23 cellular contexts compared by ENCODE assay signal in the genomic region with DNA sequence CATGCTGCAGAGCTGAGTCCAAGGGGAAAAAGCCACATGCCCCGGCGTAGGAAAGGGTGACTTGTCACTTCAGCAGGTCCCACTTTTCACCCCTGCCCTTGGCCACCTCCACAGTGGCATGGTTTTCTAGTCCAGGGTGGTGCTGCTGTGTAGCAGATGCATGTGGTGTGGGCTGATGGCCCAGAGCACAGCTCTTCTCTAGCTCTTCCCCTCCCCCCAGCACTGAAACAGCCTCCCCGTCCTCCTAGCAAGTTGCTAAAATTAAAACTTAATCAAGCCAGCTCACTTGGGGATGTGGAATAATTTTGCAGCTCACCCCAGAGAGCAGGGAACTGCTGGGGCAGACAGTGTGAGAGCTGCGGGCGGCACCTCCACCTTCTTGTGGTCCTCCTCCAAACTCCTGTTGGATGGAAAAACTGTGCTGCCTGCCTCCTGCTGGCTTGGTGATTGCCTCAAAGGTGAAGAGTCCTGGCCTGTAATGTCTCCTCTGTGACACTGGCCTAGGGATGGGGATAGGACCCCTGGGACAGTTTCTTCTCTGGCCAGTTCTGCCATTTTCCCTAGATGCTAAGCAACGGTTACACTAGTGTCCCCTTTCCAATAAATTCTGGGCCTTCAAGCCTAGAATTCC.
DNase-seq lines count a peak whose midpoint lies in the region; ATAC-seq, FAIRE-seq and TF ChIP-seq lines count a peak whose summit lies in the region.
"Had no signal": no experiment of that assay in that cellular context is flagged by ENCODE, and none has a peak within 500 bp of the region (broad histone marks: within the 10 kb centered on the region; RNA-seq: fewer than 3 reads in every experiment).

No MANE protein-coding gene starts in this region.

- no peak for TF ChIP-seq EP300 in K562 (IDR thresholded peaks at IDR 0.05; ENCODE audit: low read length)

- H3K27me3 ChIP-seq in K562 (ENCODE audit: control insufficient read depth in 2 of 2, insufficient read depth in 2 of 2, low read length in 2 of 2): peaks cover 53 to 57% of the 10 kb centered on the region in 2 experiments
- peaks cover 18 to 24% of the 10 kb centered on the region in 2 experiments for H3K27me3 ChIP-seq in endothelial cell of umbilical vein (ENCODE audit: control insufficient read depth in 2 of 2, insufficient read depth in 2 of 2, low read length in 2 of 2)
- no peaks in the 10 kb centered on the region for H3K27me3 ChIP-seq in right cardiac atrium (ENCODE audit: control insufficient read depth, insufficient read depth)
- H3K27me3 ChIP-seq in PC-3 (ENCODE audit: low read length): 0 out of 2 replicates have a peak, but pooled peaks cover 3% of the 10 kb centered on the region

- H3K36me3 ChIP-seq in K562 (ENCODE audit: control insufficient read depth, insufficient read depth, low read length) (no peaks in the 10 kb centered on the region), endothelial cell of umbilical vein (ENCODE audit: control insufficient read depth in 2 of 2, extremely low read depth in 1 of 2, insufficient read depth in 2 of 2, low read length in 2 of 2) (no peaks in the 10 kb centered on the region), PC-3 (ENCODE audit: low read depth, low read length) (no peaks in the 10 kb centered on the region)
- H3K36me3 ChIP-seq: BE2C had no signal

- no peak for TF ChIP-seq POLR2A in K562 (conservative IDR thresholded peaks at IDR 0.05)
- no peak for TF ChIP-seq POLR2A in endothelial cell of umbilical vein (IDR thresholded peaks at IDR 0.05; ENCODE audit: low read depth, low read length)

- WGBS in K562 (ENCODE audit: insufficient coverage, low coverage, missing lambda C conversion rate): 5% methylated on average over 6 of the region's 6 CpGs
- 74% methylated on average over 6 of the region's 6 CpGs for WGBS in right cardiac atrium

- H3K9me1 ChIP-seq in K562 (ENCODE audit: control insufficient read depth, insufficient read depth, low read length) (no peaks in the 10 kb centered on the region), endothelial cell of umbilical vein (replicated peaks; ENCODE audit: control insufficient read depth, extremely low read depth, insufficient read depth, low read length) (no peaks in the 10 kb centered on the region)

- peaks cover 3% of the 10 kb centered on the region for H3K9me3 ChIP-seq in K562 (replicated peaks; ENCODE audit: control insufficient read depth, insufficient read depth, low read depth, low read length)
- no peaks in the 10 kb centered on the region for H3K9me3 ChIP-seq in endothelial cell of umbilical vein (replicated peaks; ENCODE audit: control insufficient read depth, insufficient read depth, low read length)
- no peaks in the 10 kb centered on the region for H3K9me3 ChIP-seq in right cardiac atrium (ENCODE audit: control insufficient read depth, low read length)
- no peaks in the 10 kb centered on the region for H3K9me3 ChIP-seq in PC-3 (ENCODE audit: low read length)
- H3K9me3 ChIP-seq: BE2C, SK-N-SH had no signal

- TF ChIP-seq RAD21 in K562 (CRISPR knock-in tag; conservative IDR thresholded peaks at IDR 0.05 in 1 of 2, IDR thresholded peaks at IDR 0.05 in 1 of 2): no peak

- no peak overlapping the region for H3K4me3 ChIP-seq in K562
- no peak overlapping the region for H3K4me3 ChIP-seq in endothelial cell of umbilical vein (replicated peaks in 1 of 3; ENCODE audit: insufficient read depth in 1 of 3, low read depth in 1 of 3, low read length in 3 of 3)
- no peak overlapping the region for H3K4me3 ChIP-seq in right cardiac atrium (ENCODE audit: low read length)
- no peak overlapping the region for H3K4me3 ChIP-seq in PC-3 (ENCODE audit: low read length)

- H3K9ac ChIP-seq in K562 (ENCODE audit: insufficient read depth in 1 of 2, low read depth in 2 of 2, low read length in 2 of 2) (no peak overlapping the region), endothelial cell of umbilical vein (replicated peaks; ENCODE audit: extremely low read depth, insufficient read depth, low read length) (no peak overlapping the region), PC-3 (ENCODE audit: low read length) (no peak overlapping the region)
- H3K9ac ChIP-seq: SK-N-SH had no signal

- intact Hi-C loops in K562 (cut with micrococcal nuclease): no loop called here
- intact Hi-C loops in endothelial cell of umbilical vein (cut with micrococcal nuclease): no loop called here
- intact Hi-C loops in right cardiac atrium (cut with DNase I): no loop called here
- intact Hi-C loops in PC-3 (cut with micrococcal nuclease): no loop called here
- intact Hi-C loops in sciatic nerve (cut with DNase I): no loop called here

- no peaks in the 10 kb centered on the region for H3F3A ChIP-seq in PC-3 (ENCODE audit: low read length, unreplicated experiment)

- H4K20me1 ChIP-seq in K562 (replicated peaks; ENCODE audit: control insufficient read depth, insufficient read depth, low read length) (no peaks in the 10 kb centered on the region), endothelial cell of umbilical vein (replicated peaks; ENCODE audit: control insufficient read depth, extremely low read depth, insufficient read depth, low read length) (peaks cover 2% of the 10 kb centered on the region), PC-3 (ENCODE audit: low read length) (no peaks in the 10 kb centered on the region)

- H3K27ac ChIP-seq in K562 (ENCODE audit: extremely low read depth, low read depth, low read length) (no peak overlapping the region), endothelial cell of umbilical vein (ENCODE audit: insufficient read depth, low read depth, low read length) (no peak overlapping the region), right cardiac atrium (ENCODE audit: low read length) (no peak overlapping the region), temporal lobe (ENCODE audit: low read depth, low read length) (peak overlapping the region; percentile 64), PC-3 (ENCODE audit: low read length) (no peak overlapping the region)
- H3K27ac ChIP-seq: HL-60, RWPE1 had no signal

- POLR2A ChIA-PET in K562 (lab: Yijun Ruan, JAX) (interaction anchor here (0.6 to 1.6 kb wide), 6 partner anchors 10 to 62 kb away, joined by 3 to 8 read pairs (median 3); no protein-coding TSS in a partner anchor), endothelial cell of umbilical vein (lab: Charles Lee) (no interaction called here), PC-3 (lab: Charles Lee; ENCODE audit: unreplicated experiment) (no interaction called here)

- H3K4me1 ChIP-seq in K562 (replicated peaks in 1 of 2; ENCODE audit: control insufficient read depth in 2 of 2, insufficient read depth in 2 of 2, low read length in 2 of 2) (no peaks in the 10 kb centered on the region), endothelial cell of umbilical vein (ENCODE audit: control insufficient read depth, extremely low read depth, insufficient read depth, low read length) (no peaks in the 10 kb centered on the region), right cardiac atrium (ENCODE audit: control insufficient read depth, insufficient read depth, low read length) (no peaks in the 10 kb centered on the region), PC-3 (ENCODE audit: insufficient read depth, low read length) (no peaks in the 10 kb centered on the region; the same call in 1 of the 2 replicates)
- H3K4me1 ChIP-seq: BE2C had no signal

- TF ChIP-seq CTCF in K562 (IDR thresholded peaks at IDR 0.05 in 2 of 3, conservative IDR thresholded peaks at IDR 0.05 in 1 of 3; ENCODE audit: insufficient read depth in 2 of 3, low read depth in 1 of 3, low read length in 3 of 3) (no peak), endothelial cell of umbilical vein (IDR thresholded peaks at IDR 0.05; ENCODE audit: extremely low read depth in 1 of 2, insufficient read depth in 1 of 2, low read depth in 1 of 2, low read length in 2 of 2) (no peak), PC-3 (conservative IDR thresholded peaks at IDR 0.05; ENCODE audit: low read depth, low read length) (no peak)

- H3K9me2 ChIP-seq in PC-3 (replicated peaks; ENCODE audit: low read length): no peaks in the 10 kb centered on the region
- H3K9me2 ChIP-seq: SK-N-SH had no signal

- H2AFZ ChIP-seq in K562 (ENCODE audit: low read depth, low read length) (no peak overlapping the region), endothelial cell of umbilical vein (ENCODE audit: low read depth, low read length) (no peak overlapping the region), PC-3 (ENCODE audit: low read length) (no peak overlapping the region)

- FAIRE-seq in K562 (lab: Jason Lieb, UNC) (no peak), endothelial cell of umbilical vein (lab: Jason Lieb, UNC) (no peak)
- FAIRE-seq: GM12891 had no signal

- no peaks in the 10 kb centered on the region for H3K79me2 ChIP-seq in K562 (ENCODE audit: control insufficient read depth, insufficient read depth, low read length)
- no peaks in the 10 kb centered on the region for H3K79me2 ChIP-seq in endothelial cell of umbilical vein (ENCODE audit: control insufficient read depth, insufficient read depth, low read length)
- H3K79me2 ChIP-seq in PC-3 (ENCODE audit: low read length): no peaks in the 10 kb centered on the region

- CTCF ChIA-PET in K562 (lab: Yijun Ruan, JAX; ENCODE audit: low intra/inter-chr PET ratio) (no interaction called here), endothelial cell of umbilical vein (lab: Charles Lee) (interaction anchor here (0.6 to 2.5 kb wide), 7 partner anchors 11 to 156 kb away, joined by 3 to 25 read pairs (median 5); no protein-coding TSS in a partner anchor), PC-3 (lab: Charles Lee) (interaction anchor here (0.6 kb wide), 1 partner anchor 73 kb away, joined by 3 read pairs; no protein-coding TSS in a partner anchor)

- DNase-seq in K562 (ENCODE audit: extremely low read depth in 1 of 4, low spot score in 3 of 4) (no peak), endothelial cell of umbilical vein (ENCODE audit: low read depth, low spot score) (no peak), right cardiac atrium (peak in 1 of 3 donors; percentile 44), NOMO-1 (lab: John Stamatoyannopoulos, UW; ENCODE audit: unreplicated experiment in 2 of 2) (no peak), PC-3 (no peak), sciatic nerve (ENCODE audit: low spot score) (no peak)
- DNase-seq: BE2C, Calu3, DMS79 treated with DMSO at 0.1 percent for 48 hours, GF-D8, MV-4-11, NCI-H1105, NCI-H2029 treated with DMSO at 0.1 percent for 48 hours, NCI-H2227 treated with DMSO at 0.1 percent for 48 hours, NCI-H526 treated with DMSO at 0.1 percent for 48 hours, SK-N-SH, SW 1271 had no signal

- ATAC-seq in K562 (no peak), right cardiac atrium (peak; percentile 40 to 63), PC-3 (no peak), sciatic nerve (no peak)
- ATAC-seq: HCT116, Panc1 had no signal

- H3K4me2 ChIP-seq in K562 (ENCODE audit: insufficient read depth, low read length): no peak overlapping the region
- no peak overlapping the region for H3K4me2 ChIP-seq in endothelial cell of umbilical vein (ENCODE audit: insufficient read depth, low read length)
- H3K4me2 ChIP-seq in PC-3 (ENCODE audit: low read length): no peak overlapping the region
- H3K4me2 ChIP-seq: SK-N-SH had no signal

- dilution Hi-C loops in endothelial cell of umbilical vein (cut with MboI; ENCODE audit: extremely low pct_ligation_motif_present, low sequenced_read_pairs): no loop called here

- in situ Hi-C loops in K562 (cut with MboI): no loop called here

- BruUV-seq in K562 (replicated peaks; lab: Mats Ljungman, UMichigan) (no TSS peak), endothelial cell of umbilical vein (replicated peaks; lab: Mats Ljungman, UMichigan) (no TSS peak), PC-3 (replicated peaks; lab: Mats Ljungman, UMichigan) (no TSS peak)

Comparison
In these comparisons a context has a peak if more than half of its experiments do, and no peak if none do; other contexts are left out.
1. ATAC-seq: peak in right cardiac atrium (2 of 2); none in K562 (single experiment), PC-3 (single experiment) and sciatic nerve (single experiment).